In genomic region chr3:197686899-197687298, GRCh38 we compare ENCODE assay signal across 18 cellular contexts. TPM values are rescaled to one million over a fixed set of nuclear protein-coding genes. Genes with fewer than 3 reads are reported as not detected.
DNase-seq lines count a peak whose midpoint lies in the region; ATAC-seq, FAIRE-seq and TF ChIP-seq lines count a peak whose summit lies in the region.
"Had no signal": no experiment of that assay in that cellular context is flagged by ENCODE, and none has a peak within 500 bp of the region (broad histone marks: within the 10 kb centered on the region; RNA-seq: fewer than 3 reads in every experiment).

No MANE protein-coding gene starts in this region.

- H3K56ac ChIP-seq in IMR-90 (ENCODE audit: extremely low read depth, insufficient read depth, low read length), result no peak overlapping the region

- dilution Hi-C loops in IMR-90 (cut with HindIII; ENCODE audit: low sequenced_read_pairs, unreplicated experiment), result no loop called here

- H3K79me1 ChIP-seq in IMR-90 (ENCODE audit: low read depth in 1 of 2, low read length in 2 of 2), result peaks cover 0 to 4% of the 10 kb centered on the region in 2 experiments; a peak in 1 of 4 replicates

- no peak for TF ChIP-seq CTCF in IMR-90 (conservative IDR thresholded peaks at IDR 0.05; ENCODE audit: low read depth, low read length)
- no peak for TF ChIP-seq CTCF in GM12878 (IDR thresholded peaks at IDR 0.05 in 2 of 3, conservative IDR thresholded peaks at IDR 0.05 in 1 of 3; ENCODE audit: control insufficient read depth in 2 of 3, extremely low read depth in 1 of 3, insufficient read depth in 1 of 3, low read depth in 3 of 3, low read length in 3 of 3)

- H2AFZ ChIP-seq in IMR-90 (replicated peaks; ENCODE audit: low read length, poor library complexity) (no peak overlapping the region), GM12878 (ENCODE audit: control insufficient read depth, low read depth, low read length) (no peak overlapping the region)

- no peak overlapping the region for H3K23ac ChIP-seq in IMR-90 (ENCODE audit: low read depth, low read length)

- no peak overlapping the region for H3K14ac ChIP-seq in IMR-90 (replicated peaks; ENCODE audit: low read depth, low read length)

- H3K18ac ChIP-seq in IMR-90 (ENCODE audit: low read depth, low read length), result no peak overlapping the region

- POLR2A ChIA-PET in activated CD4-positive, alpha-beta T cell treated with anti-CD3 and anti-CD28 coated beads for 36 hours (lab: Charles Lee), result no interaction called here
- POLR2A ChIA-PET in IMR-90 (lab: Charles Lee; ENCODE audit: unreplicated experiment) (no interaction called here), GM12878 (lab: Charles Lee) (no interaction called here)

- SMC1A ChIA-PET in GM12878 (lab: Charles Lee; ENCODE audit: uncharacterized antibody, unreplicated experiment), result interaction anchor here (0.8 kb wide), 1 partner anchor 50 kb away, joined by 3 read pairs; the partner anchor contains the start of gene RUBCN

- H4K8ac ChIP-seq in IMR-90 (ENCODE audit: low read depth in 2 of 2, low read length in 2 of 2), result no peak overlapping the region

- H3K36me3 ChIP-seq in IMR-90 (ENCODE audit: control insufficient read depth, insufficient read depth, low read length) (peaks cover 17% of the 10 kb centered on the region), GM12878 (ENCODE audit: control insufficient read depth in 2 of 2, insufficient read depth in 2 of 2, low read length in 1 of 2) (peaks cover 30 to 48% of the 10 kb centered on the region in 2 experiments)

- no peak overlapping the region for H2BK20ac ChIP-seq in IMR-90 (ENCODE audit: low read depth, low read length)

- no peak for DNase-seq in activated CD4-positive, alpha-beta T cell treated with anti-CD3 and anti-CD28 coated beads for 36 hours
- no peak for DNase-seq in activated CD4-positive, alpha-beta T cell treated with anti-CD3 and anti-CD28 coated beads, Interleukin-2, amount 50 U/mL, for 4 hours
- peak; percentile 11 for DNase-seq in IMR-90
- DNase-seq in GM12878 (ENCODE audit: low read depth, low spot score), result no peak
- DNase-seq in stimulated activated naive B cell treated with anti-CD40 and anti-IgM and Interleukin-4, amounts not matched to agents 10 μg/mL and 1 μg/mL and 100 μg/mL, for 72 hours, result no peak
- DNase-seq in NCI-H1436 treated with DMSO at 0.1 percent for 48 hours (lab: John Stamatoyannopoulos, UW), result no peak
- DNase-seq: CD4-positive, alpha-beta memory T cell; DMS153; DMS79; GDM1; H9 had no signal

- H3K9me3 ChIP-seq in IMR-90 (ENCODE audit: control insufficient read depth, insufficient read depth, low read length) (no peaks in the 10 kb centered on the region), GM12878 (replicated peaks; ENCODE audit: control insufficient read depth, insufficient read depth, low read length) (no peaks in the 10 kb centered on the region; the same call in 2 of the 3 replicates)
- H3K9me3 ChIP-seq: A549, BLaER1 had no signal

- no peaks in the 10 kb centered on the region for H3K4me1 Mint-ChIP-seq in activated CD4-positive, alpha-beta T cell treated with anti-CD3 and anti-CD28 coated beads for 36 hours
- H3K4me1 Mint-ChIP-seq in stimulated activated naive B cell treated with anti-CD40 and anti-IgM and Interleukin-4, amounts not matched to agents 10 μg/mL and 1 μg/mL and 100 μg/mL, for 72 hours, result peaks cover 0 to 6% of the 10 kb centered on the region in 2 donors
- H3K4me1 Mint-ChIP-seq: CD14-positive monocyte; CD4-positive, alpha-beta memory T cell had no signal

- H3K27ac ChIP-seq in IMR-90 (ENCODE audit: insufficient read depth, low read length) (no peak overlapping the region), GM12878 (ENCODE audit: control insufficient read depth, insufficient read depth) (no peak overlapping the region; the same call in 1 of the 2 replicates)
- H3K27ac ChIP-seq: 22Rv1, A549, BLaER1 had no signal

- H3K4me3 Mint-ChIP-seq in activated CD4-positive, alpha-beta T cell treated with anti-CD3 and anti-CD28 coated beads for 36 hours, result no peak overlapping the region
- H3K4me3 Mint-ChIP-seq in stimulated activated naive B cell treated with anti-CD40 and anti-IgM and Interleukin-4, amounts not matched to agents 10 μg/mL and 1 μg/mL and 100 μg/mL, for 72 hours, result no peak overlapping the region
- H3K4me3 Mint-ChIP-seq: CD14-positive monocyte; CD4-positive, alpha-beta memory T cell; H9 had no signal

- intact Hi-C loops in activated CD4-positive, alpha-beta T cell treated with anti-CD3 and anti-CD28 coated beads for 36 hours (cut with DNase I, micrococcal nuclease), result no loop called here
- intact Hi-C loops in IMR-90 (cut with micrococcal nuclease) (no loop called here), GM12878 (cut with micrococcal nuclease; ENCODE audit: unreplicated experiment) (no loop called here)

- no peak overlapping the region for H3K27ac Mint-ChIP-seq in activated CD4-positive, alpha-beta T cell treated with anti-CD3 and anti-CD28 coated beads for 36 hours
- peak overlapping the region; percentile 37 for H3K27ac Mint-ChIP-seq in stimulated activated naive B cell treated with anti-CD40 and anti-IgM and Interleukin-4, amounts not matched to agents 10 μg/mL and 1 μg/mL and 100 μg/mL, for 72 hours
- H3K27ac Mint-ChIP-seq: CD14-positive monocyte had no signal

- H3K27me3 ChIP-seq in IMR-90 (ENCODE audit: control insufficient read depth, insufficient read depth, low read length) (no peaks in the 10 kb centered on the region), GM12878 (replicated peaks in 1 of 2; ENCODE audit: control insufficient read depth in 2 of 2, insufficient read depth in 2 of 2, low read length in 1 of 2) (no peaks in the 10 kb centered on the region)
- H3K27me3 ChIP-seq: BLaER1 had no signal

- no peak for TF ChIP-seq RAD21 in IMR-90 (IDR thresholded peaks at IDR 0.05; ENCODE audit: low read length)
- no peak for TF ChIP-seq RAD21 in GM12878 (IDR thresholded peaks at IDR 0.05; ENCODE audit: insufficient read depth, low read depth, low read length)

- H2BK5ac ChIP-seq in IMR-90 (ENCODE audit: low read depth, low read length, poor library complexity, severe bottlenecking), result no peak overlapping the region

- no peak overlapping the region for H4K91ac ChIP-seq in IMR-90 (ENCODE audit: insufficient read depth, low read depth, low read length)

- RAD21 ChIA-PET in GM12878 (lab: Charles Lee; ENCODE audit: unreplicated experiment), result no interaction called here

- H4K20me1 ChIP-seq in IMR-90 (ENCODE audit: insufficient read depth, low read length) (no peaks in the 10 kb centered on the region), GM12878 (ENCODE audit: control insufficient read depth, insufficient read depth) (no peaks in the 10 kb centered on the region)
- H4K20me1 ChIP-seq: BLaER1 had no signal

- no peak overlapping the region for H3K4ac ChIP-seq in IMR-90 (ENCODE audit: low read depth, low read length)

- in situ Hi-C loops in IMR-90 (cut with MboI; ENCODE audit: low sequenced_read_pairs) (no loop called here), GM12878 (cut with MboI) (no loop called here)

- no peaks in the 10 kb centered on the region for H3K4me1 ChIP-seq in IMR-90 (ENCODE audit: control insufficient read depth, insufficient read depth, low read length)
- 0 out of 2 replicates have a peak, but pooled peaks cover 3% of the 10 kb centered on the region for H3K4me1 ChIP-seq in GM12878 (ENCODE audit: control insufficient read depth, insufficient read depth, low read length)
- H3K4me1 ChIP-seq: A549 had no signal

- H3K4me3 ChIP-seq in IMR-90 (ENCODE audit: insufficient read depth, low read depth, low read length) (no peak overlapping the region), GM12878 (no peak overlapping the region)
- H3K4me3 ChIP-seq: A549, BLaER1 had no signal

- H2BK15ac ChIP-seq in IMR-90 (ENCODE audit: low read depth, low read length), result no peak overlapping the region

- TF ChIP-seq POLR2A in IMR-90 (IDR thresholded peaks at IDR 0.05; ENCODE audit: low read depth, low read length) (no peak), GM12878 (IDR thresholded peaks at IDR 0.05; ENCODE audit: low read depth, low read length) (no peak)

- H3K79me2 ChIP-seq in GM12878 (ENCODE audit: control insufficient read depth, insufficient read depth, low read length), result no peaks in the 10 kb centered on the region

- peaks cover 17% of the 10 kb centered on the region for H3K9me1 ChIP-seq in IMR-90 (ENCODE audit: insufficient read depth, low read length)

- no peak overlapping the region for H3K4me2 ChIP-seq in IMR-90 (ENCODE audit: low read depth, low read length)
- no peak overlapping the region for H3K4me2 ChIP-seq in GM12878 (ENCODE audit: control insufficient read depth, insufficient read depth)
- H3K4me2 ChIP-seq: A549, BLaER1 had no signal

- no peak overlapping the region for H2BK120ac ChIP-seq in IMR-90 (ENCODE audit: low read depth, low read length)

- no peaks in the 10 kb centered on the region for H3K9me3 Mint-ChIP-seq in activated CD4-positive, alpha-beta T cell treated with anti-CD3 and anti-CD28 coated beads for 36 hours (ENCODE audit: low read depth)
- H3K9me3 Mint-ChIP-seq in stimulated activated naive B cell treated with anti-CD40 and anti-IgM and Interleukin-4, amounts not matched to agents 10 μg/mL and 1 μg/mL and 100 μg/mL, for 72 hours, result no peaks in the 10 kb centered on the region
- H3K9me3 Mint-ChIP-seq: CD14-positive monocyte, H9 had no signal

- no peaks in the 10 kb centered on the region for H3K27me3 Mint-ChIP-seq in activated CD4-positive, alpha-beta T cell treated with anti-CD3 and anti-CD28 coated beads for 36 hours
- H3K27me3 Mint-ChIP-seq in stimulated activated naive B cell treated with anti-CD40 and anti-IgM and Interleukin-4, amounts not matched to agents 10 μg/mL and 1 μg/mL and 100 μg/mL, for 72 hours, result no peaks in the 10 kb centered on the region
- H3K27me3 Mint-ChIP-seq: CD4-positive, alpha-beta memory T cell had no signal

- H4K5ac ChIP-seq in IMR-90 (ENCODE audit: low read depth, low read length), result no peak overlapping the region

- H3K9ac ChIP-seq in IMR-90 (ENCODE audit: low read depth, low read length) (no peak overlapping the region), GM12878 (ENCODE audit: control insufficient read depth, insufficient read depth, low read length) (no peak overlapping the region)
- H3K9ac ChIP-seq: BLaER1 had no signal

- no CpG with 5 or more reads among the region's 4 CpGs for WGBS in IMR-90 (ENCODE audit: extremely low coverage in 2 of 2, insufficient read length in 1 of 2), 2 experiments
- 5% methylated on average over 4 of the region's 4 CpGs for WGBS in GM12878 (ENCODE audit: insufficient coverage, insufficient replicate concordance, low lambda C conversion rate, missing lambda C conversion rate)

- no peak overlapping the region for H2AK9ac ChIP-seq in IMR-90 (replicated peaks; ENCODE audit: low read depth, low read length, poor library complexity)

- BruUV-seq in IMR-90 (replicated peaks; lab: Mats Ljungman, UMichigan), result no TSS peak
- BruUV-seq in GM12878 (replicated peaks; lab: Mats Ljungman, UMichigan), result no TSS peak

- peaks cover 36% of the 10 kb centered on the region for H3K36me3 Mint-ChIP-seq in activated CD4-positive, alpha-beta T cell treated with anti-CD3 and anti-CD28 coated beads for 36 hours (ENCODE audit: low read depth)
- peaks cover 48 to 66% of the 10 kb centered on the region in 2 donors for H3K36me3 Mint-ChIP-seq in stimulated activated naive B cell treated with anti-CD40 and anti-IgM and Interleukin-4, amounts not matched to agents 10 μg/mL and 1 μg/mL and 100 μg/mL, for 72 hours

- TF ChIP-seq EP300 in GM12878 (IDR thresholded peaks at IDR 0.05; ENCODE audit: borderline replicate concordance in 1 of 2, control insufficient read depth in 1 of 2, low read depth in 2 of 2, low read length in 2 of 2), result no peak

- H2AK5ac ChIP-seq in IMR-90 (ENCODE audit: low read depth, low read length), result no peak overlapping the region

- FAIRE-seq in GM12878 (lab: Jason Lieb, UNC), result no peak
- FAIRE-seq: A549, H1, HepG2 had no signal

- CTCF ChIA-PET in activated CD4-positive, alpha-beta T cell treated with anti-CD3 and anti-CD28 coated beads for 36 hours (lab: Charles Lee), result interaction anchor here (0.5 to 1.3 kb wide), 2 partner anchors 11 to 25 kb away, joined by 3 read pairs; no protein-coding TSS in a partner anchor
- CTCF ChIA-PET in IMR-90 (lab: Yijun Ruan, JAX) (no interaction called here), GM12878 (lab: Yijun Ruan, JAX) (interaction anchor here (1.0 to 1.5 kb wide), 6 partner anchors 9 to 219 kb away, joined by 3 to 4 read pairs (median 3); no protein-coding TSS in a partner anchor)

- peak; percentile 47 for ATAC-seq in activated CD4-positive, alpha-beta T cell treated with anti-CD3 and anti-CD28 coated beads for 36 hours
- ATAC-seq in IMR-90 (ENCODE audit: low read depth) (0 out of 2 replicates have a peak, but pooled peaks have one; percentile 40), GM12878 (no peak), GM19452 (IDR thresholded peaks at IDR 0.05; ENCODE audit: unreplicated experiment) (no peak)
- no peak for ATAC-seq in stimulated activated naive B cell treated with anti-CD40 and anti-IgM and Interleukin-4, amounts not matched to agents 10 μg/mL and 1 μg/mL and 100 μg/mL, for 72 hours (replicated peaks)
- ATAC-seq: A549, HepG2 had no signal

RNA-seq across cellular contexts. Expression of gene RUBCN, which starts 49.8 kb away (rescaled TPM):
- total RNA-seq in activated CD4-positive, alpha-beta T cell treated with anti-CD3 and anti-CD28 coated beads for 36 hours, result 10 to 100 TPM; 22.7 to 23.4 TPM
- 8.3 and 10.8 TPM in 2 replicates for total RNA-seq in IMR-90 (2012; rRNA removed)
- polyA plus RNA-seq in IMR-90 (2012; rRNA removed), result 11.8 and 12.6 TPM in 2 replicates
- 6.2 and 10.4 TPM in 2 replicates for polyA plus RNA-seq in IMR-90 (2012; cell fraction: cytosol; rRNA removed)
- polyA plus RNA-seq in IMR-90 (2012; cell fraction: nucleus; rRNA removed; ENCODE audit: low replicate concordance), result 31.5 and 32.7 TPM in 2 replicates
- 111 and 115 TPM in 2 replicates for total RNA-seq in GM12878 (2013; cell fraction: nucleolus; rRNA removed)
- total RNA-seq in GM12878 (2014; rRNA removed), result 39.0 and 43.9 TPM in 2 replicates
- 27.1 and 28.1 TPM in 2 replicates for total RNA-seq in GM12878 (2014; rRNA removed; fragmentation: Illumina TruSeq; extraction: Trizol)
- 74.8 and 79.9 TPM in 2 replicates for total RNA-seq in GM12878 (2021)
- 31.9 TPM for polyA plus RNA-seq in GM12878 (2011; ENCODE audit: low read depth)
- polyA plus RNA-seq in GM12878 (2011; rRNA removed), result 15.6 and 24.0 TPM in 2 replicates
- polyA plus RNA-seq in GM12878 (2011; cell fraction: cytosol; rRNA removed), result 25.5 and 30.7 TPM in 2 replicates
- 58.0 and 65.4 TPM in 2 replicates for polyA plus RNA-seq in GM12878 (2011; cell fraction: nucleus; rRNA removed)
- 32.0 and 41.2 TPM in 2 replicates for polyA plus RNA-seq in GM12878 (2012)
- 36.9 and 37.1 TPM in 2 replicates for polyA plus RNA-seq in GM12878 (2014; fragmentation: Illumina TruSeq; extraction: Trizol)
- 10 to 100 TPM; 15.5 to 25.5 TPM for polyA plus RNA-seq in GM12878 (2014; fragmentation: Nextera tagmentation; extraction: Ambion mirVana)
- 55.8 and 61.4 TPM in 2 replicates for polyA plus RNA-seq in GM12878 (2014; rRNA removed)
- 10 to 100 TPM; 51.1 to 52.5 TPM for polyA plus RNA-seq in GM12878 (2016; fragmentation: Nextera tagmentation; extraction: Ambion mirVana)
- polyA minus RNA-seq in GM12878 (2011; rRNA and poly(A)+ RNA removed), result 44.8 and 57.2 TPM in 2 replicates
- 17.2 and 25.2 TPM in 2 replicates for polyA minus RNA-seq in GM12878 (2011; cell fraction: cytosol; rRNA and poly(A)+ RNA removed)
- 34.0 and 51.4 TPM in 2 replicates for polyA minus RNA-seq in GM12878 (2011; cell fraction: nucleus; rRNA and poly(A)+ RNA removed)

Comparison
In these comparisons a context has a peak if more than half of its experiments do, and no peak if none do; other contexts are left out.
1. ATAC-seq: peak in activated CD4-positive, alpha-beta T cell treated with anti-CD3 and anti-CD28 coated beads for 36 hours (single experiment) and IMR-90 (single experiment); none in GM12878 (single experiment), stimulated activated naive B cell treated with anti-CD40 and anti-IgM and Interleukin-4, amounts not matched to agents 10 μg/mL and 1 μg/mL and 100 μg/mL, for 72 hours (0 of 2) and GM19452 (single experiment).